Comparison of ENCODE assay signal across 7 cellular contexts in the genomic region with DNA sequence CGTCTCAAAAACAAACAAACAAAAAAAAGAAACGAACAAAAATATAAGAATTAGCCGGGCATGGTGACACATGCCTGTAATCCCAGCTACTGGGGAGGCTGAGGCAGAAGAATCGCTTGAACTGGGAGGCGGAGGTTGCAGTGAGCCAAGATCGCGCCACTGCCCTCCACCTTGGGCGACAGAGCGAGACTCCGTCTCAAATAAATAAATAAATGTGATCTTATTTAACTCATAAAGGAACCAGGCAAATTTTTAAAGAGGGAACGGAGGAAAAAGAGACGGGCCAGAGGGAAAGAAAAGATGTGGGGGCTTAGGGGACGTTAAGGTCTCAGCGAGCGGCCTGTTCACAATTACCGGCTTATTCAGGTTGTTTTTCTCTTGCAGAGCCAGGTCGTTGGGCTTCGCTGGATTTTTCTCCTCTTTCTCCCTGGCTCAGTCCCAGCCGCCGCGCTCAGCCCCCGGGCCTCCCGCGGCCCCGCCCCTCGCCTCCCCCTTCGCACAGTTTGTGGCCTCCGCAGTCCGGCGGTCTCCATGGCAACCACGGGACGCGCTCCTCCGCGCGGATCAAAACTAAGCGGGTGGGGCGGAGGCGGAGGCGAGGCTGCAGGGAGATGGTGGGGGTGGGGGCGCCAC. TPM values are rescaled to one million over a fixed set of nuclear protein-coding genes. Genes with fewer than 3 reads are reported as not detected.
DNase-seq lines count a peak whose midpoint lies in the region; ATAC-seq and TF ChIP-seq lines count a peak whose summit lies in the region.

No MANE protein-coding gene starts in this region.

- H3K27me3 Mint-ChIP-seq in activated CD8-positive, alpha-beta T cell treated with anti-CD3 and anti-CD28 coated beads for 36 hours = peaks cover 48% of the 10 kb centered on the region

- TF ChIP-seq CTCF in activated CD8-positive, alpha-beta T cell treated with anti-CD3 and anti-CD28 coated beads for 36 hours (IDR thresholded peaks at IDR 0.05) = no peak
- no peak for TF ChIP-seq CTCF in osteoblast (IDR thresholded peaks at IDR 0.05; ENCODE audit: extremely low read depth, low read depth, low read length)

- CTCF ChIA-PET in activated CD8-positive, alpha-beta T cell treated with anti-CD3 and anti-CD28 coated beads for 36 hours (lab: Charles Lee) = interaction anchor here (1.6 kb wide), 1 partner anchor 14 kb away, joined by 5 read pairs; no protein-coding TSS in a partner anchor

- H4K20me1 ChIP-seq in osteoblast (ENCODE audit: insufficient read depth, low read length) = no peaks in the 10 kb centered on the region

- POLR2A ChIA-PET in activated CD8-positive, alpha-beta T cell treated with anti-CD3 and anti-CD28 coated beads for 36 hours (lab: Charles Lee) = no interaction called here

- peaks cover 9% of the 10 kb centered on the region for H3K79me2 ChIP-seq in osteoblast (ENCODE audit: insufficient read depth, low read length)

- peak overlapping the region; percentile 75 for H3K4me3 ChIP-seq in osteoblast (ENCODE audit: insufficient read depth, low read length)

- DNase-seq in GM04504 (ENCODE audit: low read depth) (peak; percentile 56), NCI-H1694 treated with DMSO at 0.1 percent for 48 hours (lab: John Stamatoyannopoulos, UW) (peak; percentile 61), head of caudate nucleus (peak; percentile 51 to 94 (median 86)), osteoblast (ENCODE audit: insufficient read length, low spot score, missing footprints) (peak; percentile 95), SW 1271 (lab: John Stamatoyannopoulos, UW) (no peak), GF-D8 (lab: John Stamatoyannopoulos, UW) (no peak)
- DNase-seq in activated CD8-positive, alpha-beta T cell treated with anti-CD3 and anti-CD28 coated beads for 36 hours = peak; percentile 59

- no peaks in the 10 kb centered on the region for H3K9me3 Mint-ChIP-seq in activated CD8-positive, alpha-beta T cell treated with anti-CD3 and anti-CD28 coated beads for 36 hours

- H3K36me3 ChIP-seq in osteoblast (ENCODE audit: insufficient read depth, low read length) = no peaks in the 10 kb centered on the region

- no peaks in the 10 kb centered on the region for H3K27me3 ChIP-seq in osteoblast (ENCODE audit: insufficient read depth, low read length)

- H3K4me1 ChIP-seq in osteoblast (ENCODE audit: insufficient read depth, low read length) = peaks cover 9% of the 10 kb centered on the region

- H3K36me3 Mint-ChIP-seq in activated CD8-positive, alpha-beta T cell treated with anti-CD3 and anti-CD28 coated beads for 36 hours (ENCODE audit: low read depth) = no peaks in the 10 kb centered on the region

- ATAC-seq in activated CD8-positive, alpha-beta T cell treated with anti-CD3 and anti-CD28 coated beads for 36 hours = peak; percentile 34

- intact Hi-C loops in activated CD8-positive, alpha-beta T cell treated with anti-CD3 and anti-CD28 coated beads for 36 hours (cut with micrococcal nuclease) = no loop called here
- intact Hi-C loops in head of caudate nucleus (cut with DNase I) = no loop called here

- no peak overlapping the region for H3K4me3 Mint-ChIP-seq in activated CD8-positive, alpha-beta T cell treated with anti-CD3 and anti-CD28 coated beads for 36 hours

- peak overlapping the region; percentile 83 for H2AFZ ChIP-seq in osteoblast (ENCODE audit: low read length)

- peaks cover 3% of the 10 kb centered on the region for H3K4me1 Mint-ChIP-seq in activated CD8-positive, alpha-beta T cell treated with anti-CD3 and anti-CD28 coated beads for 36 hours (ENCODE audit: low read depth)

- H3K9me3 ChIP-seq in osteoblast (ENCODE audit: low read depth, low read length) = no peaks in the 10 kb centered on the region

- H3K27ac Mint-ChIP-seq in activated CD8-positive, alpha-beta T cell treated with anti-CD3 and anti-CD28 coated beads for 36 hours = no peak overlapping the region

- peak overlapping the region; percentile 58 for H3K27ac ChIP-seq in osteoblast (ENCODE audit: low read depth, low read length)

- H3K4me2 ChIP-seq in osteoblast (ENCODE audit: insufficient read depth, low read length) = peak overlapping the region; percentile 98

RNA-seq across cellular contexts. Expression of a gene that starts 2.8 kb away (rescaled TPM):
- not detected for total RNA-seq in activated CD8-positive, alpha-beta T cell treated with anti-CD3 and anti-CD28 coated beads for 36 hours
- total RNA-seq in osteoblast = 17.4 and 22.1 TPM in 2 replicates

RNA-seq across cellular contexts. Expression of a gene that starts 12.5 kb away (rescaled TPM):
- not detected for total RNA-seq in activated CD8-positive, alpha-beta T cell treated with anti-CD3 and anti-CD28 coated beads for 36 hours
- under 0.01 and 0.36 TPM in 2 replicates for total RNA-seq in osteoblast

RNA-seq across cellular contexts. Expression of a gene that starts 55.2 kb away (rescaled TPM):
- not detected for total RNA-seq in activated CD8-positive, alpha-beta T cell treated with anti-CD3 and anti-CD28 coated beads for 36 hours
- total RNA-seq in osteoblast = 2.1 and 2.2 TPM in 2 replicates

Comparison
In these comparisons a context has a peak if more than half of its experiments do, and no peak if none do; other contexts are left out.
1. DNase-seq: peak in GM04504 (single experiment), NCI-H1694 treated with DMSO at 0.1 percent for 48 hours (single experiment), activated CD8-positive, alpha-beta T cell treated with anti-CD3 and anti-CD28 coated beads for 36 hours (single experiment), head of caudate nucleus (42 of 42) and osteoblast (single experiment); none in SW 1271 (0 of 2) and GF-D8 (single experiment).
2. RNA of a gene that starts 2.8 kb away (total RNA-seq): 17.4 to 22.1 TPM in osteoblast; not detected in activated CD8-positive, alpha-beta T cell treated with anti-CD3 and anti-CD28 coated beads for 36 hours; every median in the first group is over 10 times any median in the second.